Comparison of ENCODE assay signal across 8 cellular contexts in the genomic region with DNA sequence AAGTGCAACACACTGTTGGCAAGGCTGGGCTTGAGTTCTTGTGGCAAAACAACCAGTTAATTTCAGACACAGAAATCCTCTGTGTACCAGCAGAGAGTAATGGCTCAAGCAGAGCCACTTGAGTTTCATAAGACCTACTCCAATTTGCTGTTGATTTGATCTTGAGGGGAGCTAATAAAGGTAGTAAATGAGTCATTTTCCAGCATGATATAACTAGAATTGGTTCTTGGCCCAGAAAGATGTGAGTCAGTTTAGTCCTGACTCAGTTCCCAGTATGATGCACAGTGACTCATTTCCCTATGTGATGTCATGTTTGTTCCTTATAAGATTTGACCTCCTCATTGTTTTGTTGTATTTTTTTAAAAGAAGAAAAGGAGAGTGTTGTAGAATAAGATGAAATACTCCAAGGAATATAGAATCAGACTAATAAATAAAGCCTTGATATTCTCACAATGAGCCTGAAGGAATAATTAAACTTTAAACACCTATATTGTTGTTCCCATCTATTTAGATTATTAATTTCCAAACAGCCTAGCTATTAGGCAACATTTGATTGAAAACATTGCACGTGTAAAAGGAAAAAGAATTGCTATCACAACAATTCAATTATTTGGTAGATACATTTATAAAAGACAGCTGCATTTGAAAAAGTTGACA.
DNase-seq lines count a peak whose midpoint lies in the region; ATAC-seq, FAIRE-seq and TF ChIP-seq lines count a peak whose summit lies in the region.

No MANE protein-coding gene starts in this region.

- H3K9me3 Mint-ChIP-seq in endothelial cell (ENCODE audit: unreplicated experiment) = no peaks in the 10 kb centered on the region

- TF ChIP-seq CTCF in endothelial cell (IDR thresholded peaks at IDR 0.05; ENCODE audit: unreplicated experiment) = no peak

- H3K4me3 Mint-ChIP-seq in endothelial cell (ENCODE audit: unreplicated experiment) = no peak overlapping the region

- H3K27ac Mint-ChIP-seq in endothelial cell (ENCODE audit: unreplicated experiment) = no peak overlapping the region

- ATAC-seq in GM18505 (IDR thresholded peaks at IDR 0.05; ENCODE audit: unreplicated experiment) (peak; percentile 82), HG03039 (IDR thresholded peaks at IDR 0.05; ENCODE audit: unreplicated experiment) (peak; percentile 90)

- DNase-seq in NOMO-1 treated with dmso at 0.1 percent for 144 hours (lab: John Stamatoyannopoulos, UW; ENCODE audit: unreplicated experiment) = peak; percentile 55
- peak; percentile 27 for DNase-seq in cerebellum (ENCODE audit: low spot score)
- DNase-seq in myocyte (ENCODE audit: low read depth) = peak; percentile 85
- DNase-seq in endothelial cell (ENCODE audit: low spot score) = no peak
- no peak for DNase-seq in UCSD-AML1 (lab: John Stamatoyannopoulos, UW; ENCODE audit: unreplicated experiment)

- H3K4me1 Mint-ChIP-seq in endothelial cell (ENCODE audit: unreplicated experiment) = peaks cover 20% of the 10 kb centered on the region

- peak; percentile 100 for FAIRE-seq in A204.1 (lab: Jason Lieb, UNC)

- H3K27me3 Mint-ChIP-seq in endothelial cell (ENCODE audit: unreplicated experiment) = peaks cover 3% of the 10 kb centered on the region

- H3K36me3 Mint-ChIP-seq in endothelial cell (ENCODE audit: low read depth, unreplicated experiment) = no peaks in the 10 kb centered on the region

- TF ChIP-seq POLR2A in GM18505 (IDR thresholded peaks at IDR 0.05; ENCODE audit: borderline replicate concordance, extremely low read depth, insufficient read depth, insufficient read length) = no peak

Comparison
In these comparisons a context has a peak if more than half of its experiments do, and no peak if none do; other contexts are left out.
1. DNase-seq: peak in NOMO-1 treated with dmso at 0.1 percent for 144 hours (single experiment), cerebellum (single experiment) and myocyte (single experiment); none in endothelial cell (single experiment) and UCSD-AML1 (single experiment).